In the genomic region with DNA sequence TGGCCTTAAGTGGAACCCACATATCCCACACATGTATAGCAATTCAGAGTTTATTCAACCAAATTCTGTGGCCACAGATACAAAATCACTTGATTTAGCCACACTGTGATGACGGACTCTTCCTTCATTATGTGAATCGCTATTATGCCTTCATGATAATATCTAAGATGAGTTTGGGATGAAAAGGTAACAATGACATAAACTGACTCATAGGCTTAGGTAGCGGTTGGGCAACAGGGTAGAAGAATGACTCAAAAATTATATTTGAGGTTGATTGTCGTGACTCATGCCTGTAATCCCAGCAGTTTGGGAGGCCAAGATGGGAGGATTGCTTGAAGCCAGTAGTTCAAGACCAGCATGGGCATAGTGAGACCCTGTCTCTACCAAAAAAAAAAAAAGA, we compare ENCODE assay signal across 16 cellular contexts.
DNase-seq lines count a peak whose midpoint lies in the region; ATAC-seq, FAIRE-seq and TF ChIP-seq lines count a peak whose summit lies in the region.
"Had no signal": no experiment of that assay in that cellular context is flagged by ENCODE, and none has a peak within 500 bp of the region (broad histone marks: within the 10 kb centered on the region; RNA-seq: fewer than 3 reads in every experiment).

No MANE protein-coding gene starts in this region.

- TF ChIP-seq POLR2A in HepG2 (IDR thresholded peaks at IDR 0.05; ENCODE audit: insufficient read depth in 1 of 2, low read depth in 2 of 2, low read length in 2 of 2) = no peak

- no peaks in the 10 kb centered on the region for H3K9me3 ChIP-seq in HEK293 (ENCODE audit: control insufficient read depth, insufficient read depth, low read depth, low read length)
- H3K9me3 ChIP-seq in trophoblast cell (ENCODE audit: insufficient read depth, low read depth, low read length) = no peaks in the 10 kb centered on the region
- no peaks in the 10 kb centered on the region for H3K9me3 ChIP-seq in OCI-LY7 (ENCODE audit: low read length)
- H3K9me3 ChIP-seq in HepG2 (ENCODE audit: low read length) = no peaks in the 10 kb centered on the region
- H3K9me3 ChIP-seq: SJCRH30, thoracic aorta had no signal

- H3K36me3 ChIP-seq in HEK293 (ENCODE audit: control insufficient read depth in 2 of 2, insufficient read depth in 1 of 2, low read length in 2 of 2) (no peaks in the 10 kb centered on the region), trophoblast cell (ENCODE audit: control insufficient read depth in 1 of 2, insufficient read depth in 2 of 2, low read length in 2 of 2) (no peaks in the 10 kb centered on the region), OCI-LY7 (ENCODE audit: insufficient read depth, low read length) (no peaks in the 10 kb centered on the region), HepG2 (replicated peaks in 1 of 2; ENCODE audit: control insufficient read depth in 1 of 2, insufficient read depth in 2 of 2, low read length in 2 of 2) (no peaks in the 10 kb centered on the region)
- H3K36me3 ChIP-seq: SJCRH30, thoracic aorta had no signal

- H2BK12ac ChIP-seq in trophoblast cell (ENCODE audit: low read length) = no peak overlapping the region

- FAIRE-seq in HepG2 (lab: Jason Lieb, UNC) = no peak
- FAIRE-seq: islet of Langerhans had no signal

- H4K8ac ChIP-seq in trophoblast cell (ENCODE audit: low read depth, low read length) = no peak overlapping the region

- H3K36me3 Mint-ChIP-seq in activated CD4-positive, alpha-beta memory T cell treated with anti-CD3 and anti-CD28 coated beads for 36 hours = no peaks in the 10 kb centered on the region
- no peaks in the 10 kb centered on the region for H3K36me3 Mint-ChIP-seq in activated CD4-positive, alpha-beta memory T cell treated with anti-CD3 and anti-CD28 coated beads, Interleukin-2, amount 10 ng/mL, durations not matched to agents 7 days and 5 days (ENCODE audit: low read depth)
- peaks cover 0 to 2% of the 10 kb centered on the region in 2 donors for H3K36me3 Mint-ChIP-seq in activated T-cell treated with anti-CD3 and anti-CD28 coated beads, Interleukin-2, amount 50 U/mL, for 72 hours (ENCODE audit: insufficient read depth in 2 of 2)
- H3K36me3 Mint-ChIP-seq: mesothelial cell of epicardium had no signal

- no peak overlapping the region for H3K4ac ChIP-seq in trophoblast cell (ENCODE audit: low read depth, low read length)

- POLR2A ChIA-PET in activated CD4-positive, alpha-beta memory T cell treated with anti-CD3 and anti-CD28 coated beads for 36 hours (lab: Charles Lee) = no interaction called here
- POLR2A ChIA-PET in activated CD4-positive, alpha-beta memory T cell treated with anti-CD3 and anti-CD28 coated beads, Interleukin-2, amount 10 ng/mL, durations not matched to agents 7 days and 5 days (lab: Charles Lee) = interaction anchor here (1.0 kb wide), 1 partner anchor 70 kb away, joined by 3 read pairs; the partner anchor contains the start of gene USP9X
- POLR2A ChIA-PET in HEK293 (lab: Yijun Ruan, JAX) (no interaction called here), OCI-LY7 (lab: Charles Lee) (interaction anchor here (0.7 kb wide), 1 partner anchor 350 kb away, joined by 3 read pairs; no protein-coding TSS in a partner anchor), HepG2 (lab: Yijun Ruan, JAX) (no interaction called here)

- TF ChIP-seq CTCF in HEK293 (tag by site-specific recombination; IDR thresholded peaks at IDR 0.05) (no peak), OCI-LY7 (conservative IDR thresholded peaks at IDR 0.05; ENCODE audit: low read length) (no peak), HepG2 (CRISPR knock-in tag; IDR thresholded peaks at IDR 0.05) (no peak)

- no peak overlapping the region for H3K14ac ChIP-seq in trophoblast cell (ENCODE audit: low read length)

- H2BK5ac ChIP-seq in trophoblast cell (ENCODE audit: low read depth, low read length, poor library complexity) = no peak overlapping the region

- no peak overlapping the region for H4K91ac ChIP-seq in trophoblast cell (ENCODE audit: low read depth, low read length)

- no peaks in the 10 kb centered on the region for H3K79me2 ChIP-seq in trophoblast cell (ENCODE audit: control insufficient read depth, insufficient read depth, low read length, poor library complexity)
- no peaks in the 10 kb centered on the region for H3K79me2 ChIP-seq in OCI-LY7 (ENCODE audit: insufficient read depth, low read depth, low read length)
- no peaks in the 10 kb centered on the region for H3K79me2 ChIP-seq in HepG2 (ENCODE audit: insufficient read depth, low read length)

- H4K20me1 ChIP-seq in OCI-LY7 (ENCODE audit: insufficient read depth, low read length) (no peaks in the 10 kb centered on the region), HepG2 (ENCODE audit: insufficient read depth, low read length) (no peaks in the 10 kb centered on the region)

- WGBS in trophoblast cell (ENCODE audit: extremely low coverage, insufficient coverage, insufficient read length) = no CpG with 5 or more reads among the region's 4 CpGs
- 90% methylated on average over 4 of the region's 4 CpGs for WGBS in HepG2 (ENCODE audit: low lambda C conversion rate)

- H3K23ac ChIP-seq in trophoblast cell (ENCODE audit: low read length) = no peak overlapping the region

- BruUV-seq in OCI-LY7 (replicated peaks; lab: Mats Ljungman, UMichigan) = no TSS peak
- BruUV-seq in HepG2 (replicated peaks; lab: Mats Ljungman, UMichigan) = no TSS peak

- peaks cover 19% of the 10 kb centered on the region for H3K4me1 Mint-ChIP-seq in activated CD4-positive, alpha-beta memory T cell treated with anti-CD3 and anti-CD28 coated beads for 36 hours (ENCODE audit: low read depth)
- peaks cover 21% of the 10 kb centered on the region for H3K4me1 Mint-ChIP-seq in activated CD4-positive, alpha-beta memory T cell treated with anti-CD3 and anti-CD28 coated beads, Interleukin-2, amount 10 ng/mL, durations not matched to agents 7 days and 5 days
- H3K4me1 Mint-ChIP-seq in activated T-cell treated with anti-CD3 and anti-CD28 coated beads, Interleukin-2, amount 50 U/mL, for 72 hours (ENCODE audit: low read depth) = peaks cover 22% of the 10 kb centered on the region

- no peaks in the 10 kb centered on the region for H3K79me1 ChIP-seq in trophoblast cell (ENCODE audit: low read length)

- H3K27me3 ChIP-seq in trophoblast cell (ENCODE audit: insufficient read depth, low read length) (no peaks in the 10 kb centered on the region), HepG2 (ENCODE audit: control insufficient read depth in 1 of 2, insufficient read depth in 2 of 2, low read length in 2 of 2) (no peaks in the 10 kb centered on the region)
- H3K27me3 ChIP-seq: SJCRH30 had no signal

- CTCF ChIA-PET in activated CD4-positive, alpha-beta memory T cell treated with anti-CD3 and anti-CD28 coated beads for 36 hours (lab: Charles Lee) = no interaction called here
- CTCF ChIA-PET in activated CD4-positive, alpha-beta memory T cell treated with anti-CD3 and anti-CD28 coated beads, Interleukin-2, amount 10 ng/mL, durations not matched to agents 7 days and 5 days (lab: Charles Lee) = no interaction called here
- CTCF ChIA-PET in HEK293 (lab: Yijun Ruan, JAX) (no interaction called here), OCI-LY7 (lab: Charles Lee; ENCODE audit: unreplicated experiment) (no interaction called here), HepG2 (lab: Yijun Ruan, JAX; ENCODE audit: low intra/inter-chr PET ratio, low total read pairs) (no interaction called here)

- no peak overlapping the region for H2AFZ ChIP-seq in trophoblast cell (ENCODE audit: insufficient read depth, low read length, poor library complexity)
- no peak overlapping the region for H2AFZ ChIP-seq in OCI-LY7 (ENCODE audit: low read length)
- H2AFZ ChIP-seq in HepG2 (ENCODE audit: low read length) = no peak overlapping the region

- no peak overlapping the region for H3K4me3 Mint-ChIP-seq in activated CD4-positive, alpha-beta memory T cell treated with anti-CD3 and anti-CD28 coated beads for 36 hours
- H3K4me3 Mint-ChIP-seq in activated CD4-positive, alpha-beta memory T cell treated with anti-CD3 and anti-CD28 coated beads, Interleukin-2, amount 10 ng/mL, durations not matched to agents 7 days and 5 days = no peak overlapping the region
- H3K4me3 Mint-ChIP-seq in activated T-cell treated with anti-CD3 and anti-CD28 coated beads, Interleukin-2, amount 50 U/mL, for 72 hours = peak overlapping the region in 1 of 2 donors; percentile 57
- H3K4me3 Mint-ChIP-seq: mesothelial cell of epicardium had no signal

- TF ChIP-seq EP300 in HepG2 (IDR thresholded peaks at IDR 0.05; ENCODE audit: low read depth in 2 of 2, low read length in 2 of 2) = no peak
- no peak for TF ChIP-seq EP300 in HepG2 (CRISPR knock-in tag; IDR thresholded peaks at IDR 0.05; ENCODE audit: borderline replicate concordance)

- no peak overlapping the region for H2AK5ac ChIP-seq in trophoblast cell (ENCODE audit: low read length)

- no peak overlapping the region for H2BK120ac ChIP-seq in trophoblast cell (ENCODE audit: insufficient read depth, low read length, poor library complexity)

- H3K27ac ChIP-seq in HEK293 (ENCODE audit: extremely low read depth, low read depth, low read length) (no peak overlapping the region), trophoblast cell (ENCODE audit: low read depth, low read length) (no peak overlapping the region), OCI-LY7 (ENCODE audit: low read depth, low read length, poor library complexity, severe bottlenecking) (no peak overlapping the region), HepG2 (ENCODE audit: extremely low read length, insufficient read depth, low read length) (no peak overlapping the region)
- H3K27ac ChIP-seq: SJCRH30, skin epidermis, thoracic aorta had no signal

- no peak overlapping the region for H3K18ac ChIP-seq in trophoblast cell (ENCODE audit: low read length)

- H3K9me2 ChIP-seq in OCI-LY7 (ENCODE audit: insufficient read depth, low read length) = no peaks in the 10 kb centered on the region

- no peak for TF ChIP-seq RAD21 in HepG2 (CRISPR knock-in tag; IDR thresholded peaks at IDR 0.05)

- peak; percentile 40 for DNase-seq in activated CD4-positive, alpha-beta memory T cell treated with anti-CD3 and anti-CD28 coated beads for 36 hours
- DNase-seq in activated CD4-positive, alpha-beta memory T cell treated with anti-CD3 and anti-CD28 coated beads, Interleukin-2, amount 10 ng/mL, durations not matched to agents 7 days and 5 days = no peak
- peak; percentile 16 to 35 for DNase-seq in activated T-cell treated with anti-CD3 and anti-CD28 coated beads, Interleukin-2, amount 50 U/mL, for 72 hours
- DNase-seq in trophoblast cell (peak; percentile 27 to 64), OCI-LY7 (ENCODE audit: low spot score) (no peak), HepG2 (ENCODE audit: low spot score) (no peak), C1 segment of cervical spinal cord (lab: John Stamatoyannopoulos, UW) (no peak)
- DNase-seq: effector memory CD4-positive, alpha-beta T cell; MM.1S; occipital lobe; SJCRH30 had no signal

- H3K9ac ChIP-seq in trophoblast cell (ENCODE audit: low read length) (no peak overlapping the region), HepG2 (ENCODE audit: insufficient read depth, low read depth, low read length) (no peak overlapping the region)

- intact Hi-C loops in activated CD4-positive, alpha-beta memory T cell treated with anti-CD3 and anti-CD28 coated beads for 36 hours (cut with micrococcal nuclease) = loop anchor here (5.0 kb wide), 3 partner anchors 68 to 142 kb away; no protein-coding TSS in a partner anchor
- intact Hi-C loops in OCI-LY7 (cut with micrococcal nuclease; ENCODE audit: unreplicated experiment) = no loop called here
- intact Hi-C loops in HepG2 (cut with micrococcal nuclease; ENCODE audit: unreplicated experiment) = no loop called here

- no peak overlapping the region for H3K27ac Mint-ChIP-seq in activated CD4-positive, alpha-beta memory T cell treated with anti-CD3 and anti-CD28 coated beads for 36 hours
- no peak overlapping the region for H3K27ac Mint-ChIP-seq in activated CD4-positive, alpha-beta memory T cell treated with anti-CD3 and anti-CD28 coated beads, Interleukin-2, amount 10 ng/mL, durations not matched to agents 7 days and 5 days
- H3K27ac Mint-ChIP-seq in activated T-cell treated with anti-CD3 and anti-CD28 coated beads, Interleukin-2, amount 50 U/mL, for 72 hours = peak overlapping the region; percentile 94
- H3K27ac Mint-ChIP-seq: mesothelial cell of epicardium had no signal

- no peaks in the 10 kb centered on the region for H3K9me3 Mint-ChIP-seq in activated CD4-positive, alpha-beta memory T cell treated with anti-CD3 and anti-CD28 coated beads for 36 hours
- H3K9me3 Mint-ChIP-seq in activated CD4-positive, alpha-beta memory T cell treated with anti-CD3 and anti-CD28 coated beads, Interleukin-2, amount 10 ng/mL, durations not matched to agents 7 days and 5 days = no peaks in the 10 kb centered on the region
- no peaks in the 10 kb centered on the region for H3K9me3 Mint-ChIP-seq in activated T-cell treated with anti-CD3 and anti-CD28 coated beads, Interleukin-2, amount 50 U/mL, for 72 hours

- H3K4me1 ChIP-seq in HEK293 (ENCODE audit: control insufficient read depth, insufficient read depth, low read length) (no peaks in the 10 kb centered on the region), trophoblast cell (ENCODE audit: control insufficient read depth in 1 of 2, insufficient read depth in 2 of 2, low read length in 2 of 2) (peaks cover 0 to 2% of the 10 kb centered on the region in 2 experiments), OCI-LY7 (ENCODE audit: insufficient read depth, low read length, poor library complexity, severe bottlenecking) (peaks cover 7% of the 10 kb centered on the region), HepG2 (ENCODE audit: insufficient read depth, low read length) (peaks cover 36% of the 10 kb centered on the region)
- H3K4me1 ChIP-seq: SJCRH30 had no signal

- H3K4me2 ChIP-seq in trophoblast cell (ENCODE audit: low read length) = no peak overlapping the region
- H3K4me2 ChIP-seq in OCI-LY7 (ENCODE audit: low read length) = no peak overlapping the region
- no peak overlapping the region for H3K4me2 ChIP-seq in HepG2 (ENCODE audit: low read depth, low read length)

- in situ Hi-C loops in HepG2 (cut with HindIII; ENCODE audit: extremely low pct_ligation_motif_present, low pct_unique_long_range_greater_than_20kb) = no loop called here

- H3K4me3 ChIP-seq in HEK293 (ENCODE audit: low read depth, low read length) = no peak overlapping the region
- H3K4me3 ChIP-seq in trophoblast cell (ENCODE audit: low read depth, low read length) = no peak overlapping the region
- no peak overlapping the region for H3K4me3 ChIP-seq in OCI-LY7 (ENCODE audit: low read depth, low read length, poor library complexity, severe bottlenecking)
- H3K4me3 ChIP-seq in HepG2 (replicated peaks in 1 of 3; ENCODE audit: insufficient read depth in 1 of 3, low read depth in 2 of 3, low read length in 3 of 3) = no peak overlapping the region
- H3K4me3 ChIP-seq: SJCRH30, skin epidermis, thoracic aorta had no signal

- peak; percentile 76 to 82 for ATAC-seq in activated T-cell treated with anti-CD3 and anti-CD28 coated beads, Interleukin-2, amount 50 U/mL, for 72 hours (replicated peaks in 1 of 2)
- no peak for ATAC-seq in HepG2

- H3K27me3 Mint-ChIP-seq in activated CD4-positive, alpha-beta memory T cell treated with anti-CD3 and anti-CD28 coated beads for 36 hours = no peaks in the 10 kb centered on the region
- peaks cover 3% of the 10 kb centered on the region for H3K27me3 Mint-ChIP-seq in activated CD4-positive, alpha-beta memory T cell treated with anti-CD3 and anti-CD28 coated beads, Interleukin-2, amount 10 ng/mL, durations not matched to agents 7 days and 5 days
- H3K27me3 Mint-ChIP-seq in activated T-cell treated with anti-CD3 and anti-CD28 coated beads, Interleukin-2, amount 50 U/mL, for 72 hours (ENCODE audit: low read depth) = peaks cover 32% of the 10 kb centered on the region

- H4K12ac ChIP-seq in trophoblast cell (ENCODE audit: low read depth, low read length) = no peak overlapping the region

Comparison
In these comparisons a context has a peak if more than half of its experiments do, and no peak if none do; other contexts are left out.
1. DNase-seq: peak in activated CD4-positive, alpha-beta memory T cell treated with anti-CD3 and anti-CD28 coated beads for 36 hours (single experiment), activated T-cell treated with anti-CD3 and anti-CD28 coated beads, Interleukin-2, amount 50 U/mL, for 72 hours (2 of 2) and trophoblast cell (2 of 2); none in activated CD4-positive, alpha-beta memory T cell treated with anti-CD3 and anti-CD28 coated beads, Interleukin-2, amount 10 ng/mL, durations not matched to agents 7 days and 5 days (single experiment), OCI-LY7 (single experiment), HepG2 (single experiment) and C1 segment of cervical spinal cord (0 of 14).
2. POLR2A ChIA-PET loops: an anchor here in activated CD4-positive, alpha-beta memory T cell treated with anti-CD3 and anti-CD28 coated beads, Interleukin-2, amount 10 ng/mL, durations not matched to agents 7 days and 5 days (1.0 kb wide) and OCI-LY7 (0.7 kb wide); none called in activated CD4-positive, alpha-beta memory T cell treated with anti-CD3 and anti-CD28 coated beads for 36 hours, HEK293 and HepG2.